8 cellular contexts compared by ENCODE assay signal in the genomic region with DNA sequence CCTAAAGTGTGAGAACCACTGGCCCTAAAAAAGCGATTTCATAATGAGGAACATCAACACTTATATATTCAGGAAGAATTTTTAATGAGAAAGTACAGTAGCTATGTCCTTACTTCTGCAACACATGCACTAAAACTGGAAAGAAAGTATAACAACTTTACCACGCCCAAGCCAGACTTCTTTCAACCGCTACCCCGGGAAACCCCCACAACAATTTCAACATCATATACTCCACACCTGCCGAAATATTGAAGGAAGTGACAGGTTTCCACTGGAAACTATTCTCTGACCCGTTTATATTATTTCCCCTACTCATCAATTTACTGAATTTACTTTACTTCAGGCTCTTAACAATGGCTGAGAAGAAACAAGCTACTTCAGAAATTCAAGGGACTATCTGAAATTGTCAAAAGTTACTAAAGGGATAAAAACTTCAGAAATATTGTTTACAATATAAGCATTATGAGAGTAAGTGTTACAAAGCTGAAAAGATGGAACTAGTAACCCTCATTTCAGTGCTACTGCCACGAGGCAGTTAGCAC.
DNase-seq lines count a peak whose midpoint lies in the region; ATAC-seq, FAIRE-seq and TF ChIP-seq lines count a peak whose summit lies in the region.
"Not testable (repeated sequence)": the region's sequence is repeated elsewhere in the genome, so short reads cannot be mapped to it uniquely, and the experiment has no call there.

No MANE protein-coding gene starts in this region.

- H3K36me3 ChIP-seq in CD4-positive, CD25-positive, alpha-beta regulatory T cell (ENCODE audit: control insufficient read depth, insufficient read depth, low read length); bronchial epithelial cell (ENCODE audit: control insufficient read depth, insufficient read depth, low read length); mucosa of descending colon (ENCODE audit: low read depth): not testable (repeated sequence)

- DNase-seq in CD4-positive, CD25-positive, alpha-beta regulatory T cell: peak in 1 of 3 donors; percentile 42
- DNase-seq in NCI-H748 (lab: John Stamatoyannopoulos, UW; ENCODE audit: unreplicated experiment): peak; percentile 17
- DNase-seq in activated CD4-positive, alpha-beta T cell treated with anti-CD3 and anti-CD28 coated beads for 36 hours: peak; percentile 43
- peak; percentile 15 for DNase-seq in activated naive CD4-positive, alpha-beta T cell treated with Interleukin-2 at 50 U/mL for 16 hours
- DNase-seq in bronchial epithelial cell (ENCODE audit: low read depth); mucosa of descending colon; stimulated activated effector memory CD8-positive, alpha-beta T cell treated with anti-CD3 and anti-CD28 coated beads, Interleukin-12 subunit alpha, Interleukin-12 subunit beta, amount 100 ng/mL, for 72 hours (ENCODE audit: low spot score in 2 of 2): not testable (repeated sequence)

- not testable (repeated sequence) for ATAC-seq in CD4-positive, CD25-positive, alpha-beta regulatory T cell (ENCODE audit: low read depth in 2 of 2)
- ATAC-seq in GM19395 (IDR thresholded peaks at IDR 0.05; ENCODE audit: unreplicated experiment) (peak; percentile 57), mucosa of descending colon (peak; percentile 58)
- ATAC-seq in activated CD4-positive, alpha-beta T cell treated with anti-CD3 and anti-CD28 coated beads for 36 hours: peak; percentile 69
- peak; percentile 40 for ATAC-seq in stimulated activated effector memory CD8-positive, alpha-beta T cell treated with anti-CD3 and anti-CD28 coated beads, Interleukin-12 subunit alpha, Interleukin-12 subunit beta, amount 100 ng/mL, for 72 hours

- not testable (repeated sequence) for H3K4me3 ChIP-seq in CD4-positive, CD25-positive, alpha-beta regulatory T cell (ENCODE audit: low read depth, low read length); bronchial epithelial cell (ENCODE audit: low read depth, low read length); mucosa of descending colon

- H3K9me3 Mint-ChIP-seq in CD4-positive, CD25-positive, alpha-beta regulatory T cell; activated CD4-positive, alpha-beta T cell treated with anti-CD3 and anti-CD28 coated beads for 36 hours (ENCODE audit: low read depth); stimulated activated effector memory CD8-positive, alpha-beta T cell treated with anti-CD3 and anti-CD28 coated beads, Interleukin-12 subunit alpha, Interleukin-12 subunit beta, amount 100 ng/mL, for 72 hours: not testable (repeated sequence)

- H3K36me3 Mint-ChIP-seq in CD4-positive, CD25-positive, alpha-beta regulatory T cell; activated CD4-positive, alpha-beta T cell treated with anti-CD3 and anti-CD28 coated beads for 36 hours (ENCODE audit: low read depth); stimulated activated effector memory CD8-positive, alpha-beta T cell treated with anti-CD3 and anti-CD28 coated beads, Interleukin-12 subunit alpha, Interleukin-12 subunit beta, amount 100 ng/mL, for 72 hours: not testable (repeated sequence)

- POLR2A ChIA-PET in activated CD4-positive, alpha-beta T cell treated with anti-CD3 and anti-CD28 coated beads for 36 hours (lab: Charles Lee): not testable (repeated sequence)

- peak overlapping the region; percentile 4 to 72 (median 9) for H3K27ac Mint-ChIP-seq in CD4-positive, CD25-positive, alpha-beta regulatory T cell
- H3K27ac Mint-ChIP-seq in activated CD4-positive, alpha-beta T cell treated with anti-CD3 and anti-CD28 coated beads for 36 hours: peak overlapping the region; percentile 62
- not testable (repeated sequence) for H3K27ac Mint-ChIP-seq in stimulated activated effector memory CD8-positive, alpha-beta T cell treated with anti-CD3 and anti-CD28 coated beads, Interleukin-12 subunit alpha, Interleukin-12 subunit beta, amount 100 ng/mL, for 72 hours

- TF ChIP-seq CTCF in bronchial epithelial cell (IDR thresholded peaks at IDR 0.05; ENCODE audit: insufficient read depth, low read length, severe bottlenecking); mucosa of descending colon (IDR thresholded peaks at IDR 0.05): not testable (repeated sequence)

- not testable (repeated sequence) for H3K27ac ChIP-seq in CD4-positive, CD25-positive, alpha-beta regulatory T cell (ENCODE audit: insufficient read depth, low read length, poor library complexity, severe bottlenecking)

- not testable (repeated sequence) for H3K9me3 ChIP-seq in CD4-positive, CD25-positive, alpha-beta regulatory T cell (ENCODE audit: control insufficient read depth in 2 of 2, low read length in 2 of 2); mucosa of descending colon

- peak; percentile 95 for FAIRE-seq in bronchial epithelial cell (lab: Jason Lieb, UNC)

- H3K4me1 Mint-ChIP-seq in CD4-positive, CD25-positive, alpha-beta regulatory T cell: peaks cover 11 to 35% (median 24%) of the 10 kb centered on the region in 4 donors
- peaks cover 31% of the 10 kb centered on the region for H3K4me1 Mint-ChIP-seq in activated CD4-positive, alpha-beta T cell treated with anti-CD3 and anti-CD28 coated beads for 36 hours
- H3K4me1 Mint-ChIP-seq in stimulated activated effector memory CD8-positive, alpha-beta T cell treated with anti-CD3 and anti-CD28 coated beads, Interleukin-12 subunit alpha, Interleukin-12 subunit beta, amount 100 ng/mL, for 72 hours: peaks cover 19% of the 10 kb centered on the region

- not testable (repeated sequence) for H3K4me1 ChIP-seq in CD4-positive, CD25-positive, alpha-beta regulatory T cell (ENCODE audit: control insufficient read depth, insufficient read depth, low read length, poor library complexity, severe bottlenecking)
- peaks cover 12% of the 10 kb centered on the region for H3K4me1 ChIP-seq in mucosa of descending colon (ENCODE audit: low read depth)

- CTCF ChIA-PET in activated CD4-positive, alpha-beta T cell treated with anti-CD3 and anti-CD28 coated beads for 36 hours (lab: Charles Lee): not testable (repeated sequence)

- intact Hi-C loops in activated CD4-positive, alpha-beta T cell treated with anti-CD3 and anti-CD28 coated beads for 36 hours (cut with DNase I, micrococcal nuclease); mucosa of descending colon (cut with DNase I, micrococcal nuclease): not testable (repeated sequence)

- peak overlapping the region in 2 of 4 donors; percentile 1 to 56 for H3K4me3 Mint-ChIP-seq in CD4-positive, CD25-positive, alpha-beta regulatory T cell
- H3K4me3 Mint-ChIP-seq in activated CD4-positive, alpha-beta T cell treated with anti-CD3 and anti-CD28 coated beads for 36 hours; stimulated activated effector memory CD8-positive, alpha-beta T cell treated with anti-CD3 and anti-CD28 coated beads, Interleukin-12 subunit alpha, Interleukin-12 subunit beta, amount 100 ng/mL, for 72 hours: not testable (repeated sequence)

- H3K27me3 Mint-ChIP-seq in CD4-positive, CD25-positive, alpha-beta regulatory T cell; activated CD4-positive, alpha-beta T cell treated with anti-CD3 and anti-CD28 coated beads for 36 hours: not testable (repeated sequence)

- not testable (repeated sequence) for H3K27me3 ChIP-seq in CD4-positive, CD25-positive, alpha-beta regulatory T cell (ENCODE audit: control insufficient read depth, insufficient read depth, low read length); bronchial epithelial cell (ENCODE audit: control insufficient read depth, insufficient read depth, low read length)
